In the genomic region with DNA sequence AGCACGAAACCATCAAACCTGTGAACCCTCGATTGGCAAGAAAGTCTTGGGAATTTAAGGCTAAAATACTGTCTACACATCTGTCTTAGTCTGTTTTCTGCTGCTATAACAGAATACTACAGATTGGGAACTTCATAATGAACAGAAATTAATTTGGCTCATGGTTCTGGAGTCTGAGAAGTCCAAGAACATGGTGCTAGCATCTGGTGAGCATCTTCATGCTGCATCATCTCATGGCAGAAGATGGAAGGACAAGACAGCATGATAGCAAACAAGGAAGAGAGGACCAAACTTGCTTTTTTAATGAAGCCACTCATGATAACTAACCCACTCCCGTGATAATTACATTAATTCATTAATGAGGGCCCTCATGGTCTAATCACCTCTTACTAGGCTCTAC, we compare ENCODE assay signal across 29 cellular contexts.
DNase-seq lines count a peak whose midpoint lies in the region; ATAC-seq, FAIRE-seq and TF ChIP-seq lines count a peak whose summit lies in the region.
"Had no signal": no experiment of that assay in that cellular context is flagged by ENCODE, and none has a peak within 500 bp of the region (broad histone marks: within the 10 kb centered on the region; RNA-seq: fewer than 3 reads in every experiment).

No MANE protein-coding gene starts in this region.

- FAIRE-seq in HepG2 (lab: Jason Lieb, UNC), result no peak
- FAIRE-seq: A204.1, A549, D721Med had no signal

- no peak for TF ChIP-seq RAD21 in HepG2 (CRISPR knock-in tag; IDR thresholded peaks at IDR 0.05)

- WGBS in HepG2 (ENCODE audit: low lambda C conversion rate), result 75% methylated on average over 3 of the region's 3 CpGs
- 50% methylated on average over 3 of the region's 3 CpGs for WGBS in right lobe of liver (ENCODE audit: insufficient coverage, low coverage, low lambda C conversion rate, missing lambda C conversion rate)

- no peaks in the 10 kb centered on the region for H4K20me1 ChIP-seq in HepG2 (ENCODE audit: insufficient read depth, low read length)
- H4K20me1 ChIP-seq: BLaER1; BLaER1 treated with 17β-estradiol and CSF1 and Interleukin-3, amounts not matched to agents 10 nM and 100 nM had no signal

- H3K4me1 ChIP-seq in HepG2 (ENCODE audit: insufficient read depth, low read length) (peaks cover 51% of the 10 kb centered on the region), right lobe of liver (no peaks in the 10 kb centered on the region)
- H3K4me1 ChIP-seq: A549, Caco-2 had no signal

- no peaks in the 10 kb centered on the region for H3K79me2 ChIP-seq in HepG2 (ENCODE audit: insufficient read depth, low read length)

- intact Hi-C loops in HepG2 (cut with micrococcal nuclease; ENCODE audit: unreplicated experiment), result no loop called here
- intact Hi-C loops in right lobe of liver (cut with DNase I), result no loop called here

- H3K4me3 ChIP-seq in HepG2 (replicated peaks in 1 of 3; ENCODE audit: insufficient read depth in 1 of 3, low read depth in 2 of 3, low read length in 3 of 3), result no peak overlapping the region
- H3K4me3 ChIP-seq in right lobe of liver, result no peak overlapping the region
- H3K4me3 ChIP-seq: A549; BLaER1; BLaER1 treated with 17β-estradiol and CSF1 and Interleukin-3, amounts not matched to agents 10 nM and 100 nM had no signal

- H3K4me2 ChIP-seq in HepG2 (ENCODE audit: low read depth, low read length), result no peak overlapping the region
- H3K4me2 ChIP-seq: A549; BLaER1; BLaER1 treated with 17β-estradiol and CSF1 and Interleukin-3, amounts not matched to agents 10 nM and 100 nM had no signal

- H3K27me3 ChIP-seq in HepG2 (ENCODE audit: control insufficient read depth in 1 of 2, insufficient read depth in 2 of 2, low read length in 2 of 2), result no peaks in the 10 kb centered on the region; a peak in 1 of 5 replicates
- H3K27me3 ChIP-seq in right lobe of liver, result no peaks in the 10 kb centered on the region
- H3K27me3 ChIP-seq: BE2C; BLaER1; BLaER1 treated with 17β-estradiol and CSF1 and Interleukin-3, amounts not matched to agents 10 nM and 100 nM had no signal

- in situ Hi-C loops in HepG2 (cut with HindIII; ENCODE audit: extremely low pct_ligation_motif_present, low pct_unique_long_range_greater_than_20kb), result no loop called here

- no peak for DNase-seq in HepG2 (ENCODE audit: low spot score)
- DNase-seq in right lobe of liver, result no peak
- DNase-seq: 8988T; ACHN; AML-193; BE2C; C1 segment of cervical spinal cord; Caco-2; Calu3; CD4-positive, alpha-beta memory T cell; CD4-positive, alpha-beta T cell; CD4-positive, CD25-positive, alpha-beta regulatory T cell; CD8-positive, alpha-beta memory T cell; CD8-positive, alpha-beta T cell; COR-L47; DMS 273 treated with DMSO at 0.1 percent for 48 hours; DMS153; DMS53; DMS79; DMS79 treated with DMSO at 0.1 percent for 48 hours; DND-41; EL had no signal

- ATAC-seq in HepG2 (no peak), right lobe of liver (no peak)
- ATAC-seq: A549; CD8-positive, alpha-beta T cell had no signal

- H3K36me3 ChIP-seq in HepG2 (replicated peaks in 1 of 2; ENCODE audit: control insufficient read depth in 1 of 2, insufficient read depth in 2 of 2, low read length in 2 of 2) (no peaks in the 10 kb centered on the region), right lobe of liver (no peaks in the 10 kb centered on the region)
- H3K36me3 ChIP-seq: BE2C; BLaER1; BLaER1 treated with 17β-estradiol and CSF1 and Interleukin-3, amounts not matched to agents 10 nM and 100 nM had no signal

- no peak overlapping the region for H2AFZ ChIP-seq in HepG2 (ENCODE audit: low read length)

- H3K27ac ChIP-seq in HepG2 (ENCODE audit: extremely low read length, insufficient read depth, low read length) (no peak overlapping the region), right lobe of liver (no peak overlapping the region)
- H3K27ac ChIP-seq: 22Rv1; A549; BLaER1; BLaER1 treated with 17β-estradiol and CSF1 and Interleukin-3, amounts not matched to agents 10 nM and 100 nM; C4-2B had no signal

- no TSS peak for BruUV-seq in HepG2 (replicated peaks; lab: Mats Ljungman, UMichigan)

- H3K9ac ChIP-seq in HepG2 (ENCODE audit: insufficient read depth, low read depth, low read length), result no peak overlapping the region
- H3K9ac ChIP-seq: BLaER1; BLaER1 treated with 17β-estradiol and CSF1 and Interleukin-3, amounts not matched to agents 10 nM and 100 nM had no signal

- TF ChIP-seq CTCF in HepG2 (CRISPR knock-in tag; IDR thresholded peaks at IDR 0.05) (no peak), right lobe of liver (IDR thresholded peaks at IDR 0.05) (no peak)

- peaks cover 6% of the 10 kb centered on the region; the same call in 1 of the 2 replicates for H3K9me3 ChIP-seq in HepG2 (ENCODE audit: low read length)
- H3K9me3 ChIP-seq in right lobe of liver, result no peaks in the 10 kb centered on the region
- H3K9me3 ChIP-seq: A549; BE2C; BLaER1; BLaER1 treated with 17β-estradiol and CSF1 and Interleukin-3, amounts not matched to agents 10 nM and 100 nM; Caco-2 had no signal

- CTCF ChIA-PET in HepG2 (lab: Yijun Ruan, JAX; ENCODE audit: low intra/inter-chr PET ratio, low total read pairs), result no interaction called here

- TF ChIP-seq EP300 in HepG2 (IDR thresholded peaks at IDR 0.05; ENCODE audit: low read depth in 2 of 2, low read length in 2 of 2) (no peak), HepG2 (CRISPR knock-in tag; IDR thresholded peaks at IDR 0.05; ENCODE audit: borderline replicate concordance) (no peak)

- POLR2A ChIA-PET in HepG2 (lab: Yijun Ruan, JAX), result no interaction called here

- TF ChIP-seq POLR2A in HepG2 (IDR thresholded peaks at IDR 0.05; ENCODE audit: insufficient read depth in 1 of 2, low read depth in 2 of 2, low read length in 2 of 2) (no peak), right lobe of liver (IDR thresholded peaks at IDR 0.05) (no peak)

TF ChIP-seq in HepG2, 621 proteins besides CTCF, POLR2A, EP300 and RAD21:
- peak; percentile 93 for TF ChIP-seq ZNF564 (CRISPR knock-in tag; IDR thresholded peaks at IDR 0.05)
- TF ChIP-seq STAT5B (CRISPR knock-in tag; IDR thresholded peaks at IDR 0.05), result no peak
